In genomic region chr13:79492918-79493594, GRCh38 we compare ENCODE assay signal across 2 cellular contexts.
TF ChIP-seq lines count a peak whose summit lies in the region.

No MANE protein-coding gene starts in this region.

TF ChIP-seq in SK-N-SH, 30 proteins besides CTCF, POLR2A, EP300 and RAD21 (continued from another document):
- TF ChIP-seq REST (IDR thresholded peaks at IDR 0.05; ENCODE audit: low read depth, low read length) (no peak), MXI1 (IDR thresholded peaks at IDR 0.05; ENCODE audit: low read depth, low read length) (no peak), IRF3 (IDR thresholded peaks at IDR 0.05; ENCODE audit: low read depth, low read length) (no peak), NFIC (IDR thresholded peaks at IDR 0.05; ENCODE audit: borderline replicate concordance) (no peak), SMC3 (IDR thresholded peaks at IDR 0.05; ENCODE audit: low read depth, low read length) (no peak), USF2 (IDR thresholded peaks at IDR 0.05; ENCODE audit: borderline replicate concordance, low read depth, low read length) (no peak), RFX5 (IDR thresholded peaks at IDR 0.05; ENCODE audit: low read length) (no peak), CHD2 (IDR thresholded peaks at IDR 0.05; ENCODE audit: low read length, partially characterized antibody) (no peak), RXRA (IDR thresholded peaks at IDR 0.05; ENCODE audit: borderline replicate concordance, low read depth) (no peak), YY1 (IDR thresholded peaks at IDR 0.05; ENCODE audit: low read depth) (no peak)

TF ChIP-seq in SK-N-SH treated with all-trans-retinoic acid at 6 μM for 48 hours, 23 proteins besides CTCF, POLR2A, EP300 and RAD21 (continued from another document):
- no peak for TF ChIP-seq CSRNP3 (CRISPR knock-in tag; IDR thresholded peaks at IDR 0.05)
- TF ChIP-seq ZFP3 (CRISPR knock-in tag; IDR thresholded peaks at IDR 0.05): no peak
